25 cellular contexts compared by ENCODE assay signal in genomic region chr21:21682172-21682571, GRCh38.
DNase-seq lines count a peak whose midpoint lies in the region; ATAC-seq, FAIRE-seq and TF ChIP-seq lines count a peak whose summit lies in the region.
"Had no signal": no experiment of that assay in that cellular context is flagged by ENCODE, and none has a peak within 500 bp of the region (broad histone marks: within the 10 kb centered on the region; RNA-seq: fewer than 3 reads in every experiment).

No MANE protein-coding gene starts in this region.

- intact Hi-C loops in vagina (cut with DNase I): no loop called here

- DNase-seq in A172 (ENCODE audit: low spot score) (peak; percentile 8), H54 (ENCODE audit: insufficient read length, low spot score) (no peak), adipocyte (ENCODE audit: low read depth) (peak; percentile 82), fibroblast of villous mesenchyme (ENCODE audit: low read depth) (peak; percentile 42), vagina (ENCODE audit: extremely low spot score in 2 of 2) (no peak), foreskin melanocyte (no peak), KG1 (lab: John Stamatoyannopoulos, UW) (no peak)
- DNase-seq: 8988T; activated CD4-positive, alpha-beta T cell treated with anti-CD3 and anti-CD28 coated beads, Interleukin-2, amount 10 ng/mL, durations not matched to agents 7 days and 5 days; activated CD8-positive, alpha-beta memory T cell treated with anti-CD3 and anti-CD28 coated beads, Interleukin-2, amount 50 U/mL, for 48 hours; activated effector memory CD4-positive, alpha-beta T cell treated with anti-CD3 and anti-CD28 coated beads, Interleukin-2, amount 50 U/mL, for 16 hours; amygdala; cerebellar nuclear complex; hippocampal formation; KBM-7; naive B cell; NCI-H1048; NCI-H2029 treated with DMSO at 0.1 percent for 48 hours; NCI-H446 treated with DMSO at 0.1 percent for 48 hours; stimulated activated CD4-positive, alpha-beta T cell treated with anti-CD3 and anti-CD28 coated beads, Interleukin-4, amount 100 ng/mL, for 24 hours; upper lobe of right lung had no signal

- no peak overlapping the region for H3K27ac ChIP-seq in vagina
- H3K27ac ChIP-seq: C4-2B, parathyroid adenoma, upper lobe of right lung had no signal

- peak; percentile 61 for FAIRE-seq in H54 (lab: Jason Lieb, UNC)
- FAIRE-seq: keratinocyte had no signal

- H3K4me1 ChIP-seq in adipocyte (ENCODE audit: control insufficient read depth, insufficient read depth, low read length) (peaks cover 3% of the 10 kb centered on the region), vagina (no peaks in the 10 kb centered on the region)
- H3K4me1 ChIP-seq: parathyroid adenoma, upper lobe of right lung had no signal

- H3K36me3 ChIP-seq in adipocyte (ENCODE audit: control insufficient read depth, insufficient read depth, low read length, severe bottlenecking) (no peaks in the 10 kb centered on the region), vagina (no peaks in the 10 kb centered on the region)
- H3K36me3 ChIP-seq: upper lobe of right lung had no signal

- H3K9me3 ChIP-seq in adipocyte (ENCODE audit: control insufficient read depth, low read length): peaks cover 5% of the 10 kb centered on the region
- H3K9me3 ChIP-seq in vagina: no peaks in the 10 kb centered on the region
- H3K9me3 ChIP-seq: upper lobe of right lung had no signal

- TF ChIP-seq CTCF in fibroblast of villous mesenchyme (IDR thresholded peaks at IDR 0.05; ENCODE audit: insufficient read depth, low read depth, low read length) (no peak), vagina (IDR thresholded peaks at IDR 0.05) (no peak)

- H3K9ac ChIP-seq in adipocyte (ENCODE audit: low read length): no peak overlapping the region
- H3K9ac ChIP-seq: parathyroid adenoma had no signal

- no peaks in the 10 kb centered on the region for H3K27me3 ChIP-seq in adipocyte (replicated peaks; ENCODE audit: control insufficient read depth, insufficient read depth, low read length)
- no peaks in the 10 kb centered on the region for H3K27me3 ChIP-seq in vagina
- H3K27me3 ChIP-seq: upper lobe of right lung had no signal

- H3K4me3 ChIP-seq in adipocyte (ENCODE audit: low read length) (no peak overlapping the region), fibroblast of villous mesenchyme (ENCODE audit: low read depth, low read length) (no peak overlapping the region), vagina (no peak overlapping the region)
- H3K4me3 ChIP-seq: upper lobe of right lung had no signal

- ATAC-seq in GM19023 (IDR thresholded peaks at IDR 0.05; ENCODE audit: unreplicated experiment): no peak
- ATAC-seq: upper lobe of right lung had no signal

- no peak for TF ChIP-seq POLR2A in H54 (IDR thresholded peaks at IDR 0.05; ENCODE audit: low read depth, low read length)
- no peak for TF ChIP-seq POLR2A in vagina (IDR thresholded peaks at IDR 0.05)

Comparison
In these comparisons a context has a peak if more than half of its experiments do, and no peak if none do; other contexts are left out.
1. DNase-seq: peak in A172 (single experiment), adipocyte (single experiment) and fibroblast of villous mesenchyme (single experiment); none in H54 (single experiment), vagina (0 of 2), foreskin melanocyte (single experiment) and KG1 (single experiment).